Comparison of ENCODE assay signal across 1 cellular context in genomic region chr3:52225452-52226228, GRCh38.
TF ChIP-seq lines count a peak whose summit lies in the region.

Gene TLR9, minus strand, starts transcription at chr3:52225645. Its CDS starts 116 bp downstream, at chr3:52225529.

TF ChIP-seq in GM12878, 131 proteins besides CTCF, POLR2A, EP300 and RAD21 (continued from another document and continues in another):
- peak; percentile 88 for TF ChIP-seq HDGF (IDR thresholded peaks at IDR 0.05)
- no peak for TF ChIP-seq HDAC6 (IDR thresholded peaks at IDR 0.05; ENCODE audit: unreplicated experiment)
- no peak for TF ChIP-seq PAX8 (IDR thresholded peaks at IDR 0.05)
- no peak for TF ChIP-seq ZNF384 (IDR thresholded peaks at IDR 0.05; ENCODE audit: borderline replicate concordance, low read depth, low read length)
- TF ChIP-seq IRF3 (IDR thresholded peaks at IDR 0.05), result no peak
- no peak for TF ChIP-seq ZZZ3 (IDR thresholded peaks at IDR 0.05; ENCODE audit: control insufficient read depth, insufficient read length, low read depth)
- TF ChIP-seq KAT2A (conservative IDR thresholded peaks at IDR 0.05; ENCODE audit: control insufficient read depth, low read depth, low read length), result no peak
- TF ChIP-seq NR2C2 (IDR thresholded peaks at IDR 0.05; ENCODE audit: borderline replicate concordance, control insufficient read depth, insufficient read length, low read depth), result no peak
- TF ChIP-seq MYC (IDR thresholded peaks at IDR 0.05; ENCODE audit: insufficient read depth, insufficient read length, insufficient replicate concordance, low read length, severe bottlenecking), result no peak
- TF ChIP-seq TARDBP (IDR thresholded peaks at IDR 0.05; ENCODE audit: borderline replicate concordance), result no peak
- TF ChIP-seq ZSCAN29 (IDR thresholded peaks at IDR 0.05), result no peak
- TF ChIP-seq NKRF (conservative IDR thresholded peaks at IDR 0.05), result no peak
- 0 out of 2 replicates have a peak, but pooled peaks have one; percentile 40 for TF ChIP-seq NR2F1 (conservative IDR thresholded peaks at IDR 0.05)
- peak; percentile 72 to 81 for TF ChIP-seq IKZF2 (IDR thresholded peaks at IDR 0.05)
- no peak for TF ChIP-seq CBX3 (IDR thresholded peaks at IDR 0.05; ENCODE audit: borderline replicate concordance, low read depth)
- TF ChIP-seq SPI1 (IDR thresholded peaks at IDR 0.05; ENCODE audit: borderline replicate concordance, insufficient read depth, low read depth, low read length), result peak; percentile 81
- no peak for TF ChIP-seq SIX5 (IDR thresholded peaks at IDR 0.05; ENCODE audit: low read depth, low read length, severe bottlenecking)
- no peak for TF ChIP-seq RBBP5 (conservative IDR thresholded peaks at IDR 0.05)
- TF ChIP-seq CEBPB (IDR thresholded peaks at IDR 0.05; ENCODE audit: borderline replicate concordance in 1 of 2, low read depth in 2 of 2, low read length in 2 of 2), result no peak; a peak in 1 of 4 replicates
- no peak for TF ChIP-seq KLF5 (IDR thresholded peaks at IDR 0.05; ENCODE audit: partially characterized antibody)
- no peak for TF ChIP-seq PML (IDR thresholded peaks at IDR 0.05; ENCODE audit: low read length)
- no peak for TF ChIP-seq STAT1 (conservative IDR thresholded peaks at IDR 0.05)
- no peak for TF ChIP-seq ZBTB4 (CRISPR knock-in tag; IDR thresholded peaks at IDR 0.05)
- no peak for TF ChIP-seq SMAD1 (IDR thresholded peaks at IDR 0.05; ENCODE audit: low read depth, partially characterized antibody)
- TF ChIP-seq RELB (IDR thresholded peaks at IDR 0.05; ENCODE audit: low read depth), result peak; percentile 58; the same call in 1 of the 2 replicates
- no peak for TF ChIP-seq ZNF592 (IDR thresholded peaks at IDR 0.05)
- TF ChIP-seq E2F8 (IDR thresholded peaks at IDR 0.05; ENCODE audit: low read depth, partially characterized antibody), result no peak
- peak; percentile 62; the same call in 1 of the 2 replicates for TF ChIP-seq CREM (IDR thresholded peaks at IDR 0.05; ENCODE audit: low read depth)
- TF ChIP-seq ZNF207 (IDR thresholded peaks at IDR 0.05; ENCODE audit: borderline replicate concordance), result no peak
- TF ChIP-seq IRF5 (IDR thresholded peaks at IDR 0.05; ENCODE audit: borderline replicate concordance), result no peak
- peak; percentile 65; the same call in 1 of the 2 replicates for TF ChIP-seq CHD2 (IDR thresholded peaks at IDR 0.05; ENCODE audit: borderline replicate concordance, low read depth, low read length)
- TF ChIP-seq POLR2AphosphoS2 (IDR thresholded peaks at IDR 0.05; ENCODE audit: low read depth, low read length), result peak; percentile 52; the same call in 1 of the 2 replicates
- peak in 1 of 2 experiments; percentile 43; a peak in 1 of 3 replicates for TF ChIP-seq EGR1 (IDR thresholded peaks at IDR 0.05; ENCODE audit: borderline replicate concordance in 1 of 2, low read depth in 2 of 2, low read length in 2 of 2)
- TF ChIP-seq IKZF1 (conservative IDR thresholded peaks at IDR 0.05), result peak; percentile 73
- TF ChIP-seq ZBTB11 (CRISPR knock-in tag; IDR thresholded peaks at IDR 0.05), result no peak
- no peak for TF ChIP-seq NRF1 (conservative IDR thresholded peaks at IDR 0.05; ENCODE audit: low read depth, low read length)
- peak; percentile 99 for TF ChIP-seq POU2F2 (IDR thresholded peaks at IDR 0.05; ENCODE audit: borderline replicate concordance, low read depth, low read length)
- no peak for TF ChIP-seq E2F4 (IDR thresholded peaks at IDR 0.05; ENCODE audit: low read depth, low read length)
